Comparison of ENCODE assay signal across 8 cellular contexts in the genomic region with DNA sequence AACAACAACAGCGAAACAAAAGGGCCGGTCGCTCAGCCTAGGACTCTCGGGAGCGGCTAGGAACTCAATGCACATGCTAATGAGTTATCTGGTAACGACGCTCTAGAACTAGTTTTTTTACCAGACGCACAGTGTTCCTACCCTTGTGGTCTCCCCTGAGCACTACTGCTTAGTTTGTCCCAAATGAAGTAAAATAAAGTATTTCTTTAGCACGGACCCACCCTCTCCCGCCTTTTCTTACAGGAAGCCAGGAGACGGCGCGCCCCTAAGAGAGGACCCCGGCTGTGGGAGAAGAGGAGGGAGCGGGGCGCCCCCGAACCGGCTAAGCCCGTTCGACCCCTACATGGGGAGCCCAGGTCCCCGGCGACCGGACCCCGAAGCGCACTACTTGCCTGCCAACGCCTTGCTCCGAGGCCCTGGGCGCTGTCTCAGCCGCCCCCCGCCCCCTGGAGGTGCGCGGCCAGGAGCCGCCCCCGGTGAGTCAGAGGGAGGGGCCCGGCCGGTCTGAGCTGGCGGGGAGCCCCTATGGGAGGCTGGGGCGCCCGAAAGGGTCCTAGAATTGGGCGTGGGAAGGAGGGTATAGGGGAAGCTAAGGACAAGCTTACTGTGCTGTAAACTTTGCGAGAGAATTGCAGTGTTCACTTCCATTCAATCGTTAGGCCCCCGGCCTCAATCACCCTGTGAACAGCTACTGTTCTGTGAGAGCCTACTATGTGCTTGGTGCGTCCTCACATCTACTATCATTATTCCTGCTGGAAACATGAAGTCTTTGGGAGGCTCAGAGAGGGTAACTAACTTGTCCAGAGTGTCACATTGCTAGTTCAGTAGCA. TPM values are rescaled to one million over a fixed set of nuclear protein-coding genes. Genes with fewer than 3 reads are reported as not detected.
DNase-seq lines count a peak whose midpoint lies in the region; ATAC-seq and TF ChIP-seq lines count a peak whose summit lies in the region.

No MANE protein-coding gene starts in this region.

- H3K36me3 ChIP-seq in ACC112 (ENCODE audit: insufficient read depth, low read length), result no peaks in the 10 kb centered on the region
- no peaks in the 10 kb centered on the region for H3K36me3 ChIP-seq in HUES48 (ENCODE audit: control insufficient read depth, insufficient read depth, low read length)
- H3K36me3 ChIP-seq in ascending aorta, result no peaks in the 10 kb centered on the region

- peak overlapping the region; percentile 49 to 81 (median 75) for H3K4me3 Mint-ChIP-seq in immature natural killer cell

- DNase-seq in ascending aorta (ENCODE audit: low spot score in 2 of 2) (peak in 1 of 2 donors; percentile 81), immature natural killer cell (no peak)
- DNase-seq in stimulated activated CD4-positive, alpha-beta T cell treated with anti-CD3 and anti-CD28 coated beads, Interleukin-2, amount 100 ng/mL, for 4 hours (ENCODE audit: low read depth), result peak; percentile 24

- H3K4me1 Mint-ChIP-seq in immature natural killer cell, result peaks cover 55 to 56% of the 10 kb centered on the region in 2 donors

- H3K4me1 ChIP-seq in ACC112 (ENCODE audit: control insufficient read depth, insufficient read depth, low read length, unreplicated experiment) (peaks cover 25% of the 10 kb centered on the region), HUES48 (ENCODE audit: control insufficient read depth, insufficient read depth, low read length) (peaks cover 28% of the 10 kb centered on the region), ascending aorta (peaks cover 0 to 14% of the 10 kb centered on the region in 2 donors)

- H3K79me2 ChIP-seq in ACC112 (ENCODE audit: control insufficient read depth, insufficient read depth, low read length, unreplicated experiment), result peaks cover 33% of the 10 kb centered on the region

- peak in 1 of 3 experiments; percentile 5 for TF ChIP-seq CTCF in ascending aorta (IDR thresholded peaks at IDR 0.05)

- H3K27me3 ChIP-seq in ACC112 (ENCODE audit: insufficient read depth, low read length) (no peaks in the 10 kb centered on the region), HUES48 (ENCODE audit: control insufficient read depth, insufficient read depth, low read length) (no peaks in the 10 kb centered on the region), ascending aorta (no peaks in the 10 kb centered on the region)

- H3K9ac ChIP-seq in HUES48 (ENCODE audit: low read depth, low read length), result peak overlapping the region; percentile 57

- peak overlapping the region; percentile 96 for H3K4me3 ChIP-seq in ACC112 (ENCODE audit: low read depth, low read length)
- H3K4me3 ChIP-seq in HUES48 (ENCODE audit: low read depth, low read length), result peak overlapping the region; percentile 71
- H3K4me3 ChIP-seq in ascending aorta, result peak overlapping the region; percentile 63 to 68

- H3K9me3 ChIP-seq in HUES48 (ENCODE audit: control insufficient read depth, insufficient read depth, low read length) (no peaks in the 10 kb centered on the region), ascending aorta (no peaks in the 10 kb centered on the region)

- H3K27ac ChIP-seq in ACC112 (ENCODE audit: low read depth, low read length) (peak overlapping the region; percentile 56; the same call in 1 of the 2 replicates), HUES48 (ENCODE audit: low read depth, low read length) (peak overlapping the region; percentile 47), ascending aorta (peak overlapping the region; percentile 18 to 46)

- ATAC-seq in GM19467 (IDR thresholded peaks at IDR 0.05; ENCODE audit: unreplicated experiment), result no peak
- no peak for ATAC-seq in HG03354 (IDR thresholded peaks at IDR 0.05; ENCODE audit: poor library complexity, severe bottlenecking, unreplicated experiment)
- ATAC-seq in HG03469 (IDR thresholded peaks at IDR 0.05; ENCODE audit: unreplicated experiment), result no peak

- no peaks in the 10 kb centered on the region for H3K9me3 Mint-ChIP-seq in immature natural killer cell

- no peaks in the 10 kb centered on the region for H3K36me3 Mint-ChIP-seq in immature natural killer cell

- intact Hi-C loops in ascending aorta (cut with DNase I), result no loop called here

- peak overlapping the region; percentile 83 for H2AFZ ChIP-seq in ACC112 (ENCODE audit: low read length, unreplicated experiment)

- H3K27me3 Mint-ChIP-seq in immature natural killer cell (ENCODE audit: low read depth in 3 of 3), result peaks cover 2 to 20% (median 11%) of the 10 kb centered on the region in 3 donors

- peak overlapping the region in 2 of 6 donors; percentile 17 to 62 for H3K27ac Mint-ChIP-seq in immature natural killer cell

RNA-seq across cellular contexts. Expression of a gene that starts 3.6 kb away (rescaled TPM):
- total RNA-seq in ascending aorta, result 179 TPM
- 100 to 1,000 TPM in 2 of 3 donors, 10 to 100 TPM in 1; 97.5 to 233 (median 232) TPM for polyA plus RNA-seq in immature natural killer cell

RNA-seq across cellular contexts. Expression of a gene that starts 4.7 kb away (rescaled TPM):
- total RNA-seq in ascending aorta, result not detected
- not detected for polyA plus RNA-seq in immature natural killer cell

RNA-seq across cellular contexts. Expression of a gene that starts 59.2 kb away (rescaled TPM):
- 7.1 TPM for total RNA-seq in ascending aorta
- 10 to 100 TPM; 10.9 to 17.7 (median 14.0) TPM for polyA plus RNA-seq in immature natural killer cell

RNA-seq across cellular contexts. Expression of a gene that starts 59.5 kb away (rescaled TPM):
- total RNA-seq in ascending aorta, result 20.6 TPM
- 10 to 100 TPM; 13.7 to 28.1 (median 23.4) TPM for polyA plus RNA-seq in immature natural killer cell
